In the genomic region with DNA sequence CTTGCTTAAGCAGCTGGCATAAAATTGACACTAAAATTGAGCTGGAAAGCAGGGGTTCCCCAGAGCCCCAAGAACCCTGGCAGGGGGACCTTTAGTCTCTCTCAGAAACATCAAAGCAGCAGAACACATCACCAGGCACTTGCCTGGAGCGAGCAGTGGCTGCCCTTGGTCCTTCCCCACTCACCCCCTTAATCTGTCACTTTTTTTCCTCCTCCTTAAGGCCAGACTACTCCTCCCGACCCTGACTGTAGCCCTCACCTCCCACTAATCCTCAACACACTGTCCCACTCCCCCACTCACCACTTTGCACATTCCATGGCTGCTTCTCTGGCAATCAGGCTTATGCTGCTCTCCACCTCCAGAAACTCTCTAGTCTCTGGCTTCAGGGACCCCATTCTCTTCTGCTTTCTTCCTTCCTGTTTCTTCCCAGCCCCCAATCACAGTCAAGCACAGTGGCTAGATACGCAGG, we compare ENCODE assay signal across 8 cellular contexts. TPM values are rescaled to one million over a fixed set of nuclear protein-coding genes. Genes with fewer than 3 reads are reported as not detected.
DNase-seq lines count a peak whose midpoint lies in the region; ATAC-seq and TF ChIP-seq lines count a peak whose summit lies in the region.

No MANE protein-coding gene starts in this region.

- no peak overlapping the region for H3K9ac ChIP-seq in H9 (ENCODE audit: extremely low read depth, insufficient read length, low read length)

- no peak overlapping the region for H4K8ac ChIP-seq in H9 (replicated peaks; ENCODE audit: insufficient read length, low read depth, low read length)

- peak overlapping the region; percentile 93 for H3K27ac Mint-ChIP-seq in CD4-positive, alpha-beta T cell
- H3K27ac Mint-ChIP-seq in H9 (peak overlapping the region in 2 of 3 experiments; percentile 37 to 43; a peak in 4 of 7 replicates), T-helper 17 cell (peak overlapping the region; percentile 95)

- no peak overlapping the region for H2BK120ac ChIP-seq in H9 (ENCODE audit: low read depth, low read length, poor library complexity, severe bottlenecking)

- no peak overlapping the region for H3K18ac ChIP-seq in H9 (ENCODE audit: insufficient read length, low read depth, low read length)

- intact Hi-C loops in CD4-positive, alpha-beta T cell (cut with DNase I, micrococcal nuclease): loop anchor here (1.0 to 5.0 kb wide), 10 partner anchors 15 to 865 kb away; partner anchors contain the start of genes ZSCAN26 (in 2 of the 2), ZKSCAN8 (in 1 of the 2), ZNF165 (in 1 of the 2) and ZNF391 (in 1 of the 2)

- no peak overlapping the region for H3K27ac ChIP-seq in CD4-positive, alpha-beta T cell (ENCODE audit: low read depth, low read length)
- H3K27ac ChIP-seq in H9 (ENCODE audit: insufficient read length, low read depth, low read length): no peak overlapping the region

- H2BK12ac ChIP-seq in H9 (ENCODE audit: insufficient read length, low read depth, low read length): no peak overlapping the region

- no peaks in the 10 kb centered on the region for H3K79me1 ChIP-seq in H9 (ENCODE audit: insufficient read depth, low read depth, low read length, poor library complexity, severe bottlenecking)

- H3K4me3 ChIP-seq in fibroblast of villous mesenchyme (ENCODE audit: low read depth, low read length): peak overlapping the region; percentile 71
- H3K4me3 ChIP-seq in retinal pigment epithelial cell (ENCODE audit: low read length): peak overlapping the region; percentile 96

- no peak overlapping the region for H2BK5ac ChIP-seq in H9 (ENCODE audit: insufficient read length, low read length)

- no peak overlapping the region for H4K5ac ChIP-seq in H9 (ENCODE audit: insufficient read length, low read depth, low read length)

- H3K9me3 ChIP-seq in CD4-positive, alpha-beta T cell (ENCODE audit: control insufficient read depth, low read length): no peaks in the 10 kb centered on the region
- no peaks in the 10 kb centered on the region for H3K9me3 ChIP-seq in H9 (ENCODE audit: control insufficient read depth, low read depth, low read length)
- H3K9me3 ChIP-seq in T-helper 17 cell (ENCODE audit: control insufficient read depth, low read length, poor library complexity, severe bottlenecking): no peaks in the 10 kb centered on the region

- no peak overlapping the region for H2AK5ac ChIP-seq in H9 (ENCODE audit: insufficient read length, low read length)

- no peak overlapping the region for H3K23ac ChIP-seq in H9 (ENCODE audit: insufficient read length, low read depth, low read length)

- CTCF ChIA-PET in CD4-positive, alpha-beta T cell (lab: Charles Lee): interaction anchor here (0.7 to 1.5 kb wide), 5 partner anchors 11 to 111 kb away, joined by 3 to 7 read pairs (median 5); partner anchors contain the start of genes ZKSCAN8 and ZSCAN26

- no peaks in the 10 kb centered on the region for H3K4me1 ChIP-seq in H9 (ENCODE audit: insufficient read depth, low read length)

- H3K56ac ChIP-seq in H9 (ENCODE audit: insufficient read length, low read depth, low read length): no peak overlapping the region

- H4K20me1 ChIP-seq in H9 (ENCODE audit: control insufficient read depth, insufficient read depth, insufficient read length): no peaks in the 10 kb centered on the region

- H2BK15ac ChIP-seq in H9 (ENCODE audit: low read depth, low read length): no peak overlapping the region

- peaks cover 43% of the 10 kb centered on the region for H3K4me1 Mint-ChIP-seq in CD4-positive, alpha-beta T cell (ENCODE audit: low read depth)
- peaks cover 13 to 14% of the 10 kb centered on the region in 2 experiments for H3K4me1 Mint-ChIP-seq in H9
- H3K4me1 Mint-ChIP-seq in T-helper 17 cell: peaks cover 23% of the 10 kb centered on the region

- no peak overlapping the region for H2AFZ ChIP-seq in H9 (ENCODE audit: low read length)

- H3T11ph ChIP-seq in H9 (ENCODE audit: low read length): no peak overlapping the region

- no peak for TF ChIP-seq CTCF in CD4-positive, alpha-beta T cell (IDR thresholded peaks at IDR 0.05)
- TF ChIP-seq CTCF in H9 (conservative IDR thresholded peaks at IDR 0.05) (no peak), fibroblast of villous mesenchyme (IDR thresholded peaks at IDR 0.05; ENCODE audit: insufficient read depth, low read depth, low read length) (no peak), retinal pigment epithelial cell (conservative IDR thresholded peaks at IDR 0.05; ENCODE audit: low read depth, low read length) (no peak)

- H3K27me3 Mint-ChIP-seq in CD4-positive, alpha-beta T cell: peaks cover 4% of the 10 kb centered on the region
- H3K27me3 Mint-ChIP-seq in H9 (ENCODE audit: low read depth) (peaks cover 1% of the 10 kb centered on the region; the same call in 1 of the 2 replicates), T-helper 17 cell (no peaks in the 10 kb centered on the region)

- H4K91ac ChIP-seq in H9 (ENCODE audit: insufficient read length, low read depth, low read length): no peak overlapping the region

- DNase-seq in CD4-positive, alpha-beta T cell: no peak
- DNase-seq in H9: no peak
- no peak for DNase-seq in T-helper 17 cell
- DNase-seq in fibroblast of villous mesenchyme (ENCODE audit: low read depth): no peak
- no peak for DNase-seq in retinal pigment epithelial cell (ENCODE audit: low read depth)
- no peak for DNase-seq in activated gamma-delta T cell treated with Interleukin-2 at 50 U/mL for 16 hours
- no peak for DNase-seq in HPDE6-E6E7 (ENCODE audit: extremely low spot score)
- no peak for DNase-seq in NCI-H2171 treated with DMSO at 0.1 percent for 48 hours (lab: John Stamatoyannopoulos, UW)

- peak overlapping the region; percentile 69 for H3K4me2 ChIP-seq in H9 (ENCODE audit: insufficient read depth, insufficient read length, low read length)

- peaks cover 28% of the 10 kb centered on the region for H3K36me3 Mint-ChIP-seq in CD4-positive, alpha-beta T cell (ENCODE audit: low read depth)
- H3K36me3 Mint-ChIP-seq in H9 (ENCODE audit: insufficient read depth in 1 of 3, low read depth in 3 of 3) (peaks cover 0 to 15% (median 8%) of the 10 kb centered on the region in 3 experiments; a peak in 5 of 7 replicates), T-helper 17 cell (ENCODE audit: low read depth) (peaks cover 2% of the 10 kb centered on the region)

- H3K4me3 Mint-ChIP-seq in CD4-positive, alpha-beta T cell: peak overlapping the region; percentile 99
- peak overlapping the region; percentile 96 to 98 for H3K4me3 Mint-ChIP-seq in H9
- peak overlapping the region; percentile 99 for H3K4me3 Mint-ChIP-seq in T-helper 17 cell

- peaks cover 4% of the 10 kb centered on the region for H3K23me2 ChIP-seq in H9 (ENCODE audit: insufficient read length, low read depth, low read length, poor library complexity, severe bottlenecking)

- H3K27me3 ChIP-seq in CD4-positive, alpha-beta T cell (ENCODE audit: control insufficient read depth, insufficient read depth, low read length): no peaks in the 10 kb centered on the region
- no peaks in the 10 kb centered on the region for H3K27me3 ChIP-seq in H9 (ENCODE audit: insufficient read depth, low read length)

- H2BK20ac ChIP-seq in H9 (ENCODE audit: low read depth, low read length, poor library complexity, severe bottlenecking): no peak overlapping the region

- ATAC-seq in CD4-positive, alpha-beta T cell (ENCODE audit: poor library complexity): no peak
- ATAC-seq in T-helper 17 cell: peak; percentile 13

- H3K79me2 ChIP-seq in H9 (ENCODE audit: insufficient read depth, low read length): peaks cover 3% of the 10 kb centered on the region; the same call in 1 of the 2 replicates

- no peak overlapping the region for H3K14ac ChIP-seq in H9 (ENCODE audit: insufficient read depth, low read length)

- H3K4ac ChIP-seq in H9 (ENCODE audit: low read depth, low read length): no peak overlapping the region

- POLR2A ChIA-PET in CD4-positive, alpha-beta T cell (lab: Charles Lee): interaction anchor here (0.6 to 3.0 kb wide), 16 partner anchors 12 to 1001 kb away, joined by 3 to 71 read pairs (median 4); partner anchors contain the start of genes PGBD1, ZKSCAN3, ZKSCAN8 and ZNF165

- WGBS in H9 (ENCODE audit: extremely low coverage, insufficient read length, low lambda C conversion rate): no CpG with 5 or more reads among the region's 3 CpGs

- no peaks in the 10 kb centered on the region for H3K9me3 Mint-ChIP-seq in CD4-positive, alpha-beta T cell
- H3K9me3 Mint-ChIP-seq in H9: no peaks in the 10 kb centered on the region

RNA-seq across cellular contexts. Expression of gene ZKSCAN4, which starts 0.5 kb away (rescaled TPM):
- 1 to 10 TPM in 1 of 2 experiments, under 1 TPM in 1; 0.84 to 1.6 TPM for total RNA-seq in CD4-positive, alpha-beta T cell
- total RNA-seq in H9 (2021) (8.2 and 8.8 TPM in 2 replicates), T-helper 17 cell (1 to 10 TPM; 1.1 to 2.1 TPM), fibroblast of villous mesenchyme (5.2 and 5.5 TPM in 2 replicates)

RNA-seq across cellular contexts. Expression of gene NKAPL, which starts 6.6 kb away (rescaled TPM):
- not detected for total RNA-seq in CD4-positive, alpha-beta T cell
- total RNA-seq in H9 (2021) (0.13 TPM in 1 of 2 replicates, not detected in the other), T-helper 17 cell (not detected), fibroblast of villous mesenchyme (0.64 and 1.7 TPM in 2 replicates)

RNA-seq across cellular contexts. Expression of gene ZSCAN26, which starts 14.4 kb away (rescaled TPM):
- total RNA-seq in CD4-positive, alpha-beta T cell: 1 to 10 TPM; 6.2 to 8.0 TPM
- total RNA-seq in H9 (2021) (9.0 TPM in 2 replicates), T-helper 17 cell (10 to 100 TPM in 1 of 2 donors, 1 to 10 TPM in 1; 7.3 to 14.9 TPM), fibroblast of villous mesenchyme (8.7 and 21.6 TPM in 2 replicates)

RNA-seq across cellular contexts. Expression of gene ZSCAN9, which starts 27.5 kb away (rescaled TPM):
- total RNA-seq in CD4-positive, alpha-beta T cell: under 1 TPM; 0.85 to 0.89 TPM
- total RNA-seq in H9 (2021): 11.5 and 12.7 TPM in 2 replicates
- 1 to 10 TPM; 1.6 to 1.9 TPM for total RNA-seq in T-helper 17 cell
- total RNA-seq in fibroblast of villous mesenchyme: 11.7 and 13.9 TPM in 2 replicates

RNA-seq across cellular contexts. Expression of gene PGBD1, which starts 28.8 kb away (rescaled TPM):
- total RNA-seq in CD4-positive, alpha-beta T cell: 1 to 10 TPM; 1.3 to 1.4 TPM
- total RNA-seq in H9 (2021): 8.1 and 10.1 TPM in 2 replicates
- total RNA-seq in T-helper 17 cell: 1 to 10 TPM; 1.1 to 1.3 TPM
- 5.6 and 6.8 TPM in 2 replicates for total RNA-seq in fibroblast of villous mesenchyme

Comparison
In these comparisons a context has a peak if more than half of its experiments do, and no peak if none do; other contexts are left out.
1. H3K27ac Mint-ChIP-seq: peak in every context shown above with its lines; median percentile 95 in T-helper 17 cell; 93 in CD4-positive, alpha-beta T cell; 40 in H9.